10 cellular contexts compared by ENCODE assay signal in genomic region chr1:40825430-40825778, GRCh38. TPM values are rescaled to one million over a fixed set of nuclear protein-coding genes. Genes with fewer than 3 reads are reported as not detected.
DNase-seq lines count a peak whose midpoint lies in the region; ATAC-seq and TF ChIP-seq lines count a peak whose summit lies in the region.
"Had no signal": no experiment of that assay in that cellular context is flagged by ENCODE, and none has a peak within 500 bp of the region (broad histone marks: within the 10 kb centered on the region; RNA-seq: fewer than 3 reads in every experiment).

No MANE protein-coding gene starts in this region.

- peaks cover 11 to 16% of the 10 kb centered on the region in 2 donors for H3K4me1 Mint-ChIP-seq in immature natural killer cell
- peaks cover 14% of the 10 kb centered on the region for H3K4me1 Mint-ChIP-seq in activated T-helper 2 cell treated with anti-CD3 and anti-CD28 coated beads, Interferon-gamma antibody, Interleukin-2, Interleukin-4, amounts not matched to agents 10 μg/mL and 5 μg/mL and 100 μg/mL, durations not matched to agents 14 hours and 24 hours and 36 hours (ENCODE audit: low read depth)

- no peak overlapping the region for H3K27ac Mint-ChIP-seq in immature natural killer cell
- no peak overlapping the region for H3K27ac Mint-ChIP-seq in activated T-helper 2 cell treated with anti-CD3 and anti-CD28 coated beads, Interferon-gamma antibody, Interleukin-2, Interleukin-4, amounts not matched to agents 10 μg/mL and 5 μg/mL and 100 μg/mL, durations not matched to agents 14 hours and 24 hours and 36 hours

- no peak overlapping the region for H3K4me3 ChIP-seq in NB4 (ENCODE audit: low read depth, low read length)

- no peak overlapping the region for H3K4me3 Mint-ChIP-seq in immature natural killer cell
- no peak overlapping the region for H3K4me3 Mint-ChIP-seq in activated T-helper 2 cell treated with anti-CD3 and anti-CD28 coated beads, Interferon-gamma antibody, Interleukin-2, Interleukin-4, amounts not matched to agents 10 μg/mL and 5 μg/mL and 100 μg/mL, durations not matched to agents 14 hours and 24 hours and 36 hours (ENCODE audit: low read depth)

- intact Hi-C loops in activated T-helper 2 cell treated with anti-CD3 and anti-CD28 coated beads, Interferon-gamma antibody, Interleukin-2, Interleukin-4, amounts not matched to agents 10 μg/mL and 5 μg/mL and 100 μg/mL, durations not matched to agents 14 hours and 24 hours and 36 hours (cut with micrococcal nuclease), result no loop called here

- no peak for TF ChIP-seq POLR2A in NB4 (IDR thresholded peaks at IDR 0.05; ENCODE audit: extremely low read depth, insufficient read length)

- H3K27me3 Mint-ChIP-seq in immature natural killer cell (ENCODE audit: low read depth in 3 of 3), result peaks cover 0 to 4% (median 2%) of the 10 kb centered on the region in 3 donors
- H3K27me3 Mint-ChIP-seq in activated T-helper 2 cell treated with anti-CD3 and anti-CD28 coated beads, Interferon-gamma antibody, Interleukin-2, Interleukin-4, amounts not matched to agents 10 μg/mL and 5 μg/mL and 100 μg/mL, durations not matched to agents 14 hours and 24 hours and 36 hours (ENCODE audit: low read depth), result no peaks in the 10 kb centered on the region
- H3K27me3 Mint-ChIP-seq: naive thymus-derived CD8-positive, alpha-beta T cell had no signal

- no peak for TF ChIP-seq CTCF in NB4 (IDR thresholded peaks at IDR 0.05; ENCODE audit: low read depth, low read length)

- ATAC-seq in GM18511 (IDR thresholded peaks at IDR 0.05; ENCODE audit: unreplicated experiment), result peak; percentile 75
- ATAC-seq in GM18873 (IDR thresholded peaks at IDR 0.05; ENCODE audit: low FRiP score, unreplicated experiment), result no peak

- DNase-seq in CD1c-positive myeloid dendritic cell (ENCODE audit: extremely low spot score), result peak; percentile 12
- DNase-seq in NB4 (ENCODE audit: low read depth), result peak; percentile 79
- DNase-seq in kidney tubule cell (ENCODE audit: low spot score), result peak; percentile 23
- DNase-seq in immature natural killer cell, result no peak
- DNase-seq in activated T-helper 2 cell treated with anti-CD3 and anti-CD28 coated beads, Interferon-gamma antibody, Interleukin-2, Interleukin-4, amounts not matched to agents 10 μg/mL and 5 μg/mL and 100 μg/mL, durations not matched to agents 14 hours and 24 hours and 36 hours (ENCODE audit: low spot score), result no peak
- DNase-seq in SIG-M5 treated with dmso at 0.1 percent for 504 hours (lab: John Stamatoyannopoulos, UW; ENCODE audit: unreplicated experiment), result no peak
- DNase-seq: activated T-cell treated with anti-CD3 and anti-CD28 coated beads, Interleukin-2, amount 50 U/mL, for 1 hour; naive thymus-derived CD8-positive, alpha-beta T cell had no signal

- H3K9me3 Mint-ChIP-seq in immature natural killer cell, result no peaks in the 10 kb centered on the region
- no peaks in the 10 kb centered on the region for H3K9me3 Mint-ChIP-seq in activated T-helper 2 cell treated with anti-CD3 and anti-CD28 coated beads, Interferon-gamma antibody, Interleukin-2, Interleukin-4, amounts not matched to agents 10 μg/mL and 5 μg/mL and 100 μg/mL, durations not matched to agents 14 hours and 24 hours and 36 hours
- H3K9me3 Mint-ChIP-seq: naive thymus-derived CD8-positive, alpha-beta T cell had no signal

- H3K36me3 Mint-ChIP-seq in immature natural killer cell, result no peaks in the 10 kb centered on the region
- no peaks in the 10 kb centered on the region for H3K36me3 Mint-ChIP-seq in activated T-helper 2 cell treated with anti-CD3 and anti-CD28 coated beads, Interferon-gamma antibody, Interleukin-2, Interleukin-4, amounts not matched to agents 10 μg/mL and 5 μg/mL and 100 μg/mL, durations not matched to agents 14 hours and 24 hours and 36 hours (ENCODE audit: low read depth)
- H3K36me3 Mint-ChIP-seq: naive thymus-derived CD8-positive, alpha-beta T cell had no signal

RNA-seq across cellular contexts. Expression of gene CITED4, which starts 36.8 kb away (rescaled TPM):
- 1 to 10 TPM; 2.1 to 3.5 (median 2.7) TPM for polyA plus RNA-seq in immature natural killer cell
- 3.6 and 4.2 TPM in 2 replicates for total RNA-seq in activated T-helper 2 cell treated with anti-CD3 and anti-CD28 coated beads, Interferon-gamma antibody, Interleukin-2, Interleukin-4, amounts not matched to agents 10 μg/mL and 5 μg/mL and 100 μg/mL, durations not matched to agents 14 hours and 24 hours and 36 hours

RNA-seq across cellular contexts. Expression of gene KCNQ4, which starts 41.8 kb away (rescaled TPM):
- not detected for polyA plus RNA-seq in immature natural killer cell
- 0.57 and 0.78 TPM in 2 replicates for total RNA-seq in activated T-helper 2 cell treated with anti-CD3 and anti-CD28 coated beads, Interferon-gamma antibody, Interleukin-2, Interleukin-4, amounts not matched to agents 10 μg/mL and 5 μg/mL and 100 μg/mL, durations not matched to agents 14 hours and 24 hours and 36 hours

Comparison
In these comparisons a context has a peak if more than half of its experiments do, and no peak if none do; other contexts are left out.
1. DNase-seq: peak in CD1c-positive myeloid dendritic cell (single experiment), NB4 (single experiment) and kidney tubule cell (single experiment); none in immature natural killer cell (0 of 3), activated T-helper 2 cell treated with anti-CD3 and anti-CD28 coated beads, Interferon-gamma antibody, Interleukin-2, Interleukin-4, amounts not matched to agents 10 μg/mL and 5 μg/mL and 100 μg/mL, durations not matched to agents 14 hours and 24 hours and 36 hours (single experiment) and SIG-M5 treated with dmso at 0.1 percent for 504 hours (single experiment).